13 cellular contexts compared by ENCODE assay signal in genomic region chrX:118872102-118872566, GRCh38. TPM values are rescaled to one million over a fixed set of nuclear protein-coding genes. Genes with fewer than 3 reads are reported as not detected.
DNase-seq lines count a peak whose midpoint lies in the region; ATAC-seq, FAIRE-seq and TF ChIP-seq lines count a peak whose summit lies in the region.
"Had no signal": no experiment of that assay in that cellular context is flagged by ENCODE, and none has a peak within 500 bp of the region (broad histone marks: within the 10 kb centered on the region; RNA-seq: fewer than 3 reads in every experiment).

No MANE protein-coding gene starts in this region.

- H3K4me1 ChIP-seq in Panc1 (ENCODE audit: control insufficient read depth, insufficient read depth, low read length) (0 out of 2 replicates have a peak, but pooled peaks cover 3% of the 10 kb centered on the region), gastroesophageal sphincter (peaks cover 5 to 21% (median 8%) of the 10 kb centered on the region in 3 donors), pancreas (peaks cover 4 to 7% (median 6%) of the 10 kb centered on the region in 3 donors)

- FAIRE-seq in pancreas (lab: Jason Lieb, UNC): peak; percentile 93

- DNase-seq in Ammon's horn (ENCODE audit: low spot score) (peak; percentile 45), Panc1 (ENCODE audit: low read depth, low spot score) (no peak), pancreas (peak in 4 of 6 donors; percentile 18 to 54 (median 40)), T-helper 1 cell (no peak), RWPE1 (ENCODE audit: low spot score) (no peak), hepatic stellate cell (ENCODE audit: low spot score) (no peak)
- no peak for DNase-seq in activated T-cell treated with anti-CD3 and anti-CD28 coated beads, Interleukin-2, amount 50 U/mL, for 48 hours
- DNase-seq: activated CD4-positive, alpha-beta T cell treated with anti-CD3 and anti-CD28 coated beads, Interleukin-2, amount 50 U/mL, for 1 hour; SHP77 treated with DMSO at 0.1 percent for 48 hours; stimulated activated naive CD4-positive, alpha-beta T cell treated with Interleukin-2 at 50 U/mL for 16 hours had no signal

- H3K9me3 ChIP-seq in Panc1 (ENCODE audit: control insufficient read depth, insufficient read depth, low read depth, low read length) (no peaks in the 10 kb centered on the region), gastroesophageal sphincter (no peaks in the 10 kb centered on the region), pancreas (no peaks in the 10 kb centered on the region)

- no peak for TF ChIP-seq EP300 in gastroesophageal sphincter (IDR thresholded peaks at IDR 0.05)

- BruUV-seq in Panc1 (replicated peaks; lab: Mats Ljungman, UMichigan): no TSS peak

- CTCF ChIA-PET in Panc1 (lab: Charles Lee): no interaction called here
- CTCF ChIA-PET in RWPE1 (lab: Yijun Ruan, JAX): no interaction called here

- no peaks in the 10 kb centered on the region for H3K36me3 ChIP-seq in Panc1 (ENCODE audit: control insufficient read depth, insufficient read depth, low read length)
- H3K36me3 ChIP-seq in gastroesophageal sphincter: no peaks in the 10 kb centered on the region
- no peaks in the 10 kb centered on the region for H3K36me3 ChIP-seq in pancreas

- no peak overlapping the region for H3K4me3 ChIP-seq in Panc1 (ENCODE audit: low read depth in 2 of 2, low read length in 2 of 2)
- no peak overlapping the region for H3K4me3 ChIP-seq in gastroesophageal sphincter
- H3K4me3 ChIP-seq in pancreas: no peak overlapping the region

- intact Hi-C loops in Panc1 (cut with micrococcal nuclease; ENCODE audit: unreplicated experiment): no loop called here
- intact Hi-C loops in pancreas (cut with DNase I): no loop called here

- TF ChIP-seq POLR2A in gastroesophageal sphincter (IDR thresholded peaks at IDR 0.05): no peak

- POLR2A ChIA-PET in Panc1 (lab: Charles Lee) (no interaction called here), RWPE1 (lab: Yijun Ruan, JAX; ENCODE audit: low non-redundant PET) (no interaction called here)

- 17 to 35% methylated on average over 2 to 4 of the region's 4 CpGs for WGBS in gastroesophageal sphincter (ENCODE audit: low coverage in 1 of 2), 2 donors
- 6 to 19% methylated on average over 4 of the region's 4 CpGs for WGBS in pancreas, 2 donors

- in situ Hi-C loops in Panc1 (cut with HindIII; ENCODE audit: low pct_unique_long_range_greater_than_20kb, low sequenced_read_pairs): no loop called here

- H3K27ac ChIP-seq in Panc1 (ENCODE audit: low read length) (no peak overlapping the region; the same call in 1 of the 2 replicates), gastroesophageal sphincter (peak overlapping the region in 3 of 4 donors; percentile 59 to 74 (median 66)), pancreas (peak overlapping the region; percentile 34 to 66 (median 44)), RWPE1 (no peak overlapping the region)

- H3K27me3 ChIP-seq in Panc1 (ENCODE audit: control insufficient read depth, insufficient read depth, low read length) (no peaks in the 10 kb centered on the region; the same call in 1 of the 2 replicates), gastroesophageal sphincter (no peaks in the 10 kb centered on the region), pancreas (no peaks in the 10 kb centered on the region)

- ATAC-seq in Panc1 (peak; percentile 53; the same call in 1 of the 2 replicates), gastroesophageal sphincter (peak; percentile 63), pancreas (peak; percentile 93 to 97 (median 96))

- TF ChIP-seq CTCF in Panc1 (IDR thresholded peaks at IDR 0.05) (no peak), gastroesophageal sphincter (IDR thresholded peaks at IDR 0.05) (no peak), pancreas (IDR thresholded peaks at IDR 0.05) (no peak), RWPE1 (conservative IDR thresholded peaks at IDR 0.05; ENCODE audit: low read depth) (no peak)

RNA-seq across cellular contexts. Expression of gene ZCCHC12, which starts 48.5 kb away (rescaled TPM):
- total RNA-seq in Panc1 (2021; ENCODE audit: unreplicated experiment): 0.10 TPM
- polyA plus RNA-seq in Panc1 (2012; ENCODE audit: insufficient read length): not detected
- total RNA-seq in gastroesophageal sphincter: 1 to 10 TPM in 1 of 4 donors, under 1 TPM in 3; 0.31 to 3.5 (median 0.84) TPM
- total RNA-seq in pancreas: under 1 TPM in 1 of 6 donors, not detected in 5; 0.08 TPM
- polyA plus RNA-seq in pancreas: under 1 TPM in 1 of 2 donors, not detected in 1; 0.23 TPM
- total RNA-seq: mononuclear cell had no signal
- polyA plus RNA-seq: BJ had no signal

Comparison
In these comparisons a context has a peak if more than half of its experiments do, and no peak if none do; other contexts are left out.
1. DNase-seq: peak in Ammon's horn (single experiment) and pancreas (4 of 6); none in Panc1 (single experiment), activated T-cell treated with anti-CD3 and anti-CD28 coated beads, Interleukin-2, amount 50 U/mL, for 48 hours (0 of 2), T-helper 1 cell (0 of 5), RWPE1 (single experiment) and hepatic stellate cell (single experiment).
2. H3K27ac ChIP-seq: peak in gastroesophageal sphincter (3 of 4) and pancreas (4 of 4); none in Panc1 (single experiment) and RWPE1 (single experiment).
3. Peak in every context shown above with its lines, with median percentiles within 50 percentile points of each other: ATAC-seq.